In genomic region chr9:106065579-106066214, GRCh38 we compare ENCODE assay signal across 28 cellular contexts.
"Had no signal": no experiment of that assay in that cellular context is flagged by ENCODE, and none has a peak within 500 bp of the region (broad histone marks: within the 10 kb centered on the region; RNA-seq: fewer than 3 reads in every experiment).

No MANE protein-coding gene starts in this region.

- H3K36me3 ChIP-seq: brain microvascular endothelial cell, colonic mucosa, esophagus squamous epithelium, gastroesophageal sphincter, WERI-Rb-1 had no signal

- ATAC-seq: activated CD4-positive, CD25-positive, alpha-beta regulatory T cell treated with anti-CD3 and anti-CD28 coated beads, Interleukin-2, amount 50 U/mL, for 24 hours; activated CD8-positive, alpha-beta T cell treated with anti-CD3 and anti-CD28 coated beads for 36 hours; activated T-cell treated with anti-CD3 and anti-CD28 coated beads, Interleukin-2, amount 50 U/mL, for 4 hours; activated T-helper 17 cell treated with anti-CD3 and anti-CD28 coated beads, Interleukin-2, amount 50 U/mL, for 72 hours; gastroesophageal sphincter; T-helper 17 cell had no signal

- H3K27me3 ChIP-seq: brain microvascular endothelial cell, colonic mucosa, esophagus squamous epithelium, gastroesophageal sphincter had no signal

- H3K4me1 ChIP-seq: colonic mucosa, esophagus squamous epithelium, gastroesophageal sphincter had no signal

- DNase-seq: activated B cell treated with CpG ODN at 0.5 μM for 24 hours; activated CD4-positive, alpha-beta T cell treated with anti-CD3 and anti-CD28 coated beads for 48 hours; activated CD4-positive, alpha-beta T cell treated with anti-CD3 and anti-CD28 coated beads, Interleukin-2, amount 50 U/mL, for 1 hour; activated CD4-positive, alpha-beta T cell treated with anti-CD3 and anti-CD28 coated beads, Interleukin-2, amount 50 U/mL, for 48 hours; activated CD8-positive, alpha-beta memory T cell treated with anti-CD3 and anti-CD28 coated beads for 24 hours; activated CD8-positive, alpha-beta T cell treated with anti-CD3 and anti-CD28 coated beads for 36 hours; activated effector memory CD4-positive, alpha-beta T cell treated with Interleukin-2 at 50 U/mL for 16 hours; activated gamma-delta T cell treated with Interleukin-2 at 50 U/mL for 16 hours; activated naive CD4-positive, alpha-beta T cell treated with anti-CD3 and anti-CD28 coated beads, Interleukin-2, amount 50 U/mL, for 16 hours; activated naive CD4-positive, alpha-beta T cell treated with Interleukin-2 at 50 U/mL for 16 hours; activated T-cell treated with anti-CD3 and anti-CD28 coated beads, Interleukin-2, amount 50 U/mL, for 4 hours; amniotic stem cell; anterior cingulate cortex; brain microvascular endothelial cell; central memory CD4-positive, alpha-beta T cell; cerebellar nuclear complex; colonic mucosa; effector CD8-positive, alpha-beta T cell; esophagus squamous epithelium; foreskin melanocyte; T-helper 1 cell; T-helper 17 cell; T1000; WERI-Rb-1 had no signal

- H3K9me3 ChIP-seq: colonic mucosa, esophagus squamous epithelium, gastroesophageal sphincter had no signal

- H3K27ac ChIP-seq: brain microvascular endothelial cell, colonic mucosa, epithelial cell of prostate, esophagus squamous epithelium, gastroesophageal sphincter, WERI-Rb-1 had no signal

- H3K4me3 ChIP-seq: colonic mucosa, esophagus squamous epithelium, gastroesophageal sphincter had no signal
